8 cellular contexts compared by ENCODE assay signal in genomic region chr16:56606071-56606687, GRCh38. TPM values are rescaled to one million over a fixed set of nuclear protein-coding genes. Genes with fewer than 3 reads are reported as not detected.
A peak's percentile ranks its signal among the peaks of the same experiment; 100 is the strongest.
DNase-seq lines count a peak whose midpoint lies in the region; ATAC-seq and TF ChIP-seq lines count a peak whose summit lies in the region.

No MANE protein-coding gene starts in this region.

- intact Hi-C loops in prostate gland (cut with DNase I) = loop anchor here (5.0 kb wide), 1 partner anchor 76 kb away; the partner anchor contains the start of gene MT1X

- ATAC-seq in HG03520 (IDR thresholded peaks at IDR 0.05; ENCODE audit: unreplicated experiment) = no peak
- no peak for ATAC-seq in HG02623 (IDR thresholded peaks at IDR 0.05; ENCODE audit: unreplicated experiment)
- ATAC-seq in GM21390 (IDR thresholded peaks at IDR 0.05; ENCODE audit: unreplicated experiment) = no peak

- TF ChIP-seq CTCF in RWPE1 (conservative IDR thresholded peaks at IDR 0.05; ENCODE audit: low read depth) (no peak), prostate gland (IDR thresholded peaks at IDR 0.05) (no peak)

- POLR2A ChIA-PET in RWPE1 (lab: Yijun Ruan, JAX; ENCODE audit: low non-redundant PET) = interaction anchor here (0.6 to 1.6 kb wide), 3 partner anchors 17 to 95 kb away, joined by 3 to 11 read pairs (median 4); partner anchors contain the start of gene MT1E

- DNase-seq in COR-L47 (lab: John Stamatoyannopoulos, UW) (peak; percentile 7), RWPE1 (ENCODE audit: low spot score) (peak; percentile 73), prostate gland (ENCODE audit: low spot score) (peak; percentile 59), middle frontal gyrus (ENCODE audit: extremely low spot score, low spot score) (no peak)

- H3K36me3 ChIP-seq in esophagus (ENCODE audit: control insufficient read depth in 2 of 2, insufficient read depth in 2 of 2, low read length in 1 of 2) (no peaks in the 10 kb centered on the region), prostate gland (no peaks in the 10 kb centered on the region)

- H3K27me3 ChIP-seq in esophagus (ENCODE audit: control insufficient read depth in 1 of 2, insufficient read depth in 2 of 2, low read length in 2 of 2) (no peaks in the 10 kb centered on the region), prostate gland (replicated peaks; ENCODE audit: insufficient read depth) (no peaks in the 10 kb centered on the region)

- peaks cover 0 to 23% of the 10 kb centered on the region in 2 donors for H3K4me1 ChIP-seq in esophagus (ENCODE audit: control insufficient read depth in 2 of 2, insufficient read depth in 2 of 2, low read length in 1 of 2)
- H3K4me1 ChIP-seq in prostate gland (replicated peaks) = peaks cover 22% of the 10 kb centered on the region

- CTCF ChIA-PET in RWPE1 (lab: Yijun Ruan, JAX) = interaction anchor here (0.5 to 2.3 kb wide), 4 partner anchors 29 to 1228 kb away, joined by 3 to 8 read pairs (median 4); no protein-coding TSS in a partner anchor

- H3K4me3 ChIP-seq in esophagus (ENCODE audit: low read depth in 1 of 2, low read length in 2 of 2) = no peak overlapping the region
- no peak overlapping the region for H3K4me3 ChIP-seq in prostate gland

- no peak for TF ChIP-seq POLR2A in prostate gland (IDR thresholded peaks at IDR 0.05)

- H3K9me3 ChIP-seq in esophagus (ENCODE audit: control insufficient read depth in 2 of 2, insufficient read depth in 1 of 2, low read depth in 1 of 2, low read length in 1 of 2) (no peaks in the 10 kb centered on the region), prostate gland (no peaks in the 10 kb centered on the region)

- 28 to 38% methylated on average over 4 of the region's 4 CpGs for WGBS in esophagus, 2 donors
- WGBS in prostate gland = 38% methylated on average over 4 of the region's 4 CpGs

- peak overlapping the region; percentile 100 for H3K27ac ChIP-seq in RWPE1
- H3K27ac ChIP-seq in esophagus (ENCODE audit: low read depth in 2 of 2, low read length in 1 of 2) = peak overlapping the region; percentile 93 to 97
- H3K27ac ChIP-seq in prostate gland = peak overlapping the region; percentile 86 to 90

RNA-seq across cellular contexts. Expression of gene MT2A, which starts 2.2 kb away (rescaled TPM):
- 100 to 1,000 TPM; 264 to 473 TPM for polyA plus RNA-seq in esophagus
- total RNA-seq in prostate gland = 100 to 1,000 TPM; 134 to 214 TPM

RNA-seq across cellular contexts. Expression of gene MT3, which starts 16.9 kb away (rescaled TPM):
- polyA plus RNA-seq in esophagus = under 1 TPM; 0.67 to 0.96 TPM
- total RNA-seq in prostate gland = 1 to 10 TPM in 1 of 2 donors, not detected in 1; 1.6 TPM

RNA-seq across cellular contexts. Expression of gene MT1E, which starts 19.4 kb away (rescaled TPM):
- 100 to 1,000 TPM; 232 to 268 TPM for polyA plus RNA-seq in esophagus
- total RNA-seq in prostate gland = 100 to 1,000 TPM; 110 to 339 TPM

RNA-seq across cellular contexts. Expression of gene MT1M, which starts 26.3 kb away (rescaled TPM):
- polyA plus RNA-seq in esophagus = 1 to 10 TPM; 4.0 to 9.1 TPM
- total RNA-seq in prostate gland = 10 to 100 TPM; 14.8 to 37.4 TPM

RNA-seq across cellular contexts. Expression of gene MT1A, which starts 32.3 kb away (rescaled TPM):
- 10 to 100 TPM in 1 of 2 donors, 1 to 10 TPM in 1; 9.8 to 10.3 TPM for polyA plus RNA-seq in esophagus
- 1 to 10 TPM in 1 of 2 donors, not detected in 1; 6.9 TPM for total RNA-seq in prostate gland
